In genomic region chr7:1027285-1028043, GRCh38 we compare ENCODE assay signal across 8 cellular contexts. TPM values are rescaled to one million over a fixed set of nuclear protein-coding genes. Genes with fewer than 3 reads are reported as not detected.
DNase-seq lines count a peak whose midpoint lies in the region; ATAC-seq, FAIRE-seq and TF ChIP-seq lines count a peak whose summit lies in the region.

No MANE protein-coding gene starts in this region.

- TF ChIP-seq POLR2A in lower leg skin (IDR thresholded peaks at IDR 0.05), result no peak

- H3K9me3 Mint-ChIP-seq in CD8-positive, alpha-beta T cell, result no peaks in the 10 kb centered on the region
- H3K9me3 Mint-ChIP-seq in central memory CD8-positive, alpha-beta T cell, result no peaks in the 10 kb centered on the region

- H3K9me3 ChIP-seq in CD8-positive, alpha-beta T cell (ENCODE audit: low read length), result no peaks in the 10 kb centered on the region
- H3K9me3 ChIP-seq in tibial artery, result no peaks in the 10 kb centered on the region

- H3K36me3 Mint-ChIP-seq in CD8-positive, alpha-beta T cell, result peaks cover 13% of the 10 kb centered on the region
- peaks cover 10% of the 10 kb centered on the region for H3K36me3 Mint-ChIP-seq in central memory CD8-positive, alpha-beta T cell (ENCODE audit: insufficient read depth)

- H3K4me3 ChIP-seq in CD8-positive, alpha-beta T cell (ENCODE audit: low read depth, low read length), result peak overlapping the region; percentile 57
- peak overlapping the region; percentile 40 for H3K4me3 ChIP-seq in lower leg skin (ENCODE audit: low read depth, poor library complexity, severe bottlenecking)
- peak overlapping the region; percentile 68 to 88 for H3K4me3 ChIP-seq in tibial artery

- intact Hi-C loops in CD8-positive, alpha-beta T cell (cut with DNase I, micrococcal nuclease), result loop anchor here (1.0 kb wide), 3 partner anchors 17 to 52 kb away; partner anchors contain the start of genes GPR146 (in 2 of the 2) and COX19 (in 1 of the 2)
- intact Hi-C loops in lower leg skin (cut with DNase I; ENCODE audit: low total_unique reads) (no loop called here), tibial artery (cut with DNase I; ENCODE audit: low total_unique reads) (loop anchor here (2.0 kb wide), 1 partner anchor 33 kb away; no protein-coding TSS in a partner anchor)

- H3K4me3 Mint-ChIP-seq in CD8-positive, alpha-beta T cell, result peak overlapping the region; percentile 78
- peak overlapping the region; percentile 56 for H3K4me3 Mint-ChIP-seq in central memory CD8-positive, alpha-beta T cell

- no peaks in the 10 kb centered on the region for H3K36me3 ChIP-seq in CD8-positive, alpha-beta T cell (ENCODE audit: insufficient read depth, low read length)
- peaks cover 5 to 30% (median 28%) of the 10 kb centered on the region in 3 donors for H3K36me3 ChIP-seq in tibial artery

- H3K4me1 ChIP-seq in CD8-positive, alpha-beta T cell (ENCODE audit: insufficient read depth, low read length), result peaks cover 25% of the 10 kb centered on the region
- peaks cover 0 to 43% (median 31%) of the 10 kb centered on the region in 4 donors for H3K4me1 ChIP-seq in tibial artery

- no peak for FAIRE-seq in D721Med (lab: Jason Lieb, UNC)

- POLR2A ChIA-PET in CD8-positive, alpha-beta T cell (lab: Charles Lee), result interaction anchor here (2.0 kb wide), 1 partner anchor 17 kb away, joined by 7 read pairs; the partner anchor contains the start of gene GPR146

- peaks cover 28% of the 10 kb centered on the region for H3K4me1 Mint-ChIP-seq in CD8-positive, alpha-beta T cell (ENCODE audit: low read depth)
- peaks cover 45% of the 10 kb centered on the region for H3K4me1 Mint-ChIP-seq in central memory CD8-positive, alpha-beta T cell

- TF ChIP-seq CTCF in CD8-positive, alpha-beta T cell (IDR thresholded peaks at IDR 0.05), result no peak
- TF ChIP-seq CTCF in lower leg skin (IDR thresholded peaks at IDR 0.05), result no peak
- no peak for TF ChIP-seq CTCF in tibial artery (IDR thresholded peaks at IDR 0.05)
- no peak for TF ChIP-seq CTCF in D721Med (IDR thresholded peaks at IDR 0.05; ENCODE audit: insufficient read depth, missing control alignments)

- no peak for ATAC-seq in CD8-positive, alpha-beta T cell
- ATAC-seq in GM21528 (IDR thresholded peaks at IDR 0.05; ENCODE audit: low FRiP score, unreplicated experiment), result peak; percentile 12
- no peak for ATAC-seq in central memory CD8-positive, alpha-beta T cell (replicated peaks; ENCODE audit: extremely low read depth, poor library complexity, severe bottlenecking)

- CTCF ChIA-PET in CD8-positive, alpha-beta T cell (lab: Charles Lee), result interaction anchor here (0.5 to 6.0 kb wide), 2 partner anchors 34 to 500 kb away, joined by 3 to 36 read pairs; no protein-coding TSS in a partner anchor

- H3K27me3 Mint-ChIP-seq in CD8-positive, alpha-beta T cell (ENCODE audit: low read depth), result no peaks in the 10 kb centered on the region
- H3K27me3 Mint-ChIP-seq in central memory CD8-positive, alpha-beta T cell, result no peaks in the 10 kb centered on the region

- peak in 1 of 7 experiments; percentile 60 for DNase-seq in CD8-positive, alpha-beta T cell
- peak; percentile 12 for DNase-seq in NCI-H1105 (lab: John Stamatoyannopoulos, UW)
- no peak for DNase-seq in central memory CD8-positive, alpha-beta T cell (ENCODE audit: low spot score in 2 of 2)
- DNase-seq in lower leg skin (ENCODE audit: low spot score in 2 of 2), result no peak
- DNase-seq in tibial artery, result no peak
- DNase-seq in dedifferentiated amniotic fluid mesenchymal stem cell (ENCODE audit: extremely low spot score), result no peak
- no peak for DNase-seq in D721Med (ENCODE audit: insufficient read length, low spot score)

- no peaks in the 10 kb centered on the region for H3K27me3 ChIP-seq in CD8-positive, alpha-beta T cell (ENCODE audit: insufficient read depth, low read length)
- H3K27me3 ChIP-seq in tibial artery, result no peaks in the 10 kb centered on the region

- H3K27ac ChIP-seq in CD8-positive, alpha-beta T cell (ENCODE audit: low read depth, low read length), result peak overlapping the region; percentile 81
- H3K27ac ChIP-seq in tibial artery, result peak overlapping the region; percentile 83 to 93

- 47 to 71% methylated on average over 9 to 63 of the region's 68 CpGs for WGBS in lower leg skin, 2 donors

- peak overlapping the region; percentile 55 for H3K27ac Mint-ChIP-seq in CD8-positive, alpha-beta T cell
- peak overlapping the region; percentile 22 for H3K27ac Mint-ChIP-seq in central memory CD8-positive, alpha-beta T cell (ENCODE audit: low read depth)

RNA-seq across cellular contexts. Expression of gene GPR146, which starts 16.9 kb away (rescaled TPM):
- total RNA-seq in CD8-positive, alpha-beta T cell, result 1 to 10 TPM; 4.4 to 5.0 TPM
- total RNA-seq in lower leg skin, result 10 to 100 TPM; 26.9 to 61.7 (median 39.0) TPM

RNA-seq across cellular contexts. Expression of gene CYP2W1, which starts 44.5 kb away (rescaled TPM):
- not detected for total RNA-seq in CD8-positive, alpha-beta T cell
- 10 to 100 TPM; 11.7 to 31.6 (median 19.3) TPM for total RNA-seq in lower leg skin

RNA-seq across cellular contexts. Expression of gene COX19, which starts 52.1 kb away (rescaled TPM):
- 10 to 100 TPM; 40.3 to 42.4 TPM for total RNA-seq in CD8-positive, alpha-beta T cell
- 10 to 100 TPM; 13.0 to 25.1 (median 15.1) TPM for total RNA-seq in lower leg skin

Comparison
In these comparisons a context has a peak if more than half of its experiments do, and no peak if none do; other contexts are left out.
1. RNA of gene GPR146, which starts 16.9 kb away (total RNA-seq): 26.9 to 61.7 TPM in lower leg skin; 4.4 to 5.0 TPM in CD8-positive, alpha-beta T cell; every median in the first group is over 4 times any median in the second.
2. RNA of gene CYP2W1, which starts 44.5 kb away (total RNA-seq): 11.7 to 31.6 TPM in lower leg skin; not detected in CD8-positive, alpha-beta T cell; every median in the first group is over 10 times any median in the second.
3. Peak in every context shown above with its lines, with median percentiles within 50 percentile points of each other: H3K4me3 ChIP-seq.